20 cellular contexts compared by ENCODE assay signal in the genomic region with DNA sequence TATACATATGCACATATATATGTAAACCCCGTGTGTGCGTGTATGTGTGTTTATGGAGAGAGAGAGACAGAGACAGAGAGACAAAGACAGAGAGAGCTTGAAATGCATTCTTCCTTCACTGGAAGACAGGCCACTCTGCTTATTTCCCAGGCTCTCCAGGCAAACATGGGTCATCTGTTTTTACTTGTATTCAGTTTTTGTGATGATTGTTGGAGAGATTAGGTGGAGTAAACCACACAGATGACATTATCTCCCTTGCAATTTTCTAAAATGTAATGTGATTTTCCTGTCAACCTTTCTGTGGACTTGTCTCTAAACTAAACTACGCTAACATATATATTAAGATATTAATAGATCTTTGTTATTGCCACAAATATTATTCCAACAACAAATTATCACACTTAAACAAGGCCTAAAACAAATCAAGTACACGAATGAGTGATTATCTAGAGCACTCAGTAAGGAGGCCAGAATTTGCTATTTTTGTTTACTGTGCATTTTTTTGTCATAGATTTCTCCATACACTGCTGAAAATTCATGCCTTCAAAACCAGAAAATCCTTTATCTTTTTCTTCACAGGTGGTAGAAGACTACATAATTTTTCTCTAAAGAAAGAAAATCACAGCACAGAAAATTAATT.
DNase-seq lines count a peak whose midpoint lies in the region; ATAC-seq, FAIRE-seq and TF ChIP-seq lines count a peak whose summit lies in the region.
"Had no signal": no experiment of that assay in that cellular context is flagged by ENCODE, and none has a peak within 500 bp of the region (broad histone marks: within the 10 kb centered on the region; RNA-seq: fewer than 3 reads in every experiment).

No MANE protein-coding gene starts in this region.

- H3K9me3 ChIP-seq in A549 (no peaks in the 10 kb centered on the region), K562 (replicated peaks; ENCODE audit: control insufficient read depth, insufficient read depth, low read depth, low read length) (no peaks in the 10 kb centered on the region)

- CTCF ChIA-PET in A549 (lab: Yijun Ruan, JAX), result no interaction called here
- CTCF ChIA-PET in K562 (lab: Yijun Ruan, JAX; ENCODE audit: low intra/inter-chr PET ratio), result no interaction called here

- TF ChIP-seq POLR2A in A549 (IDR thresholded peaks at IDR 0.05; ENCODE audit: low read length) (no peak), K562 (conservative IDR thresholded peaks at IDR 0.05) (no peak), GM12891 (IDR thresholded peaks at IDR 0.05; ENCODE audit: low read depth, low read length) (no peak)

- TF ChIP-seq CTCF in A549 (IDR thresholded peaks at IDR 0.05), result no peak
- TF ChIP-seq CTCF in K562 (IDR thresholded peaks at IDR 0.05 in 2 of 3, conservative IDR thresholded peaks at IDR 0.05 in 1 of 3; ENCODE audit: insufficient read depth in 2 of 3, low read depth in 1 of 3, low read length in 3 of 3), result no peak

- H2AFZ ChIP-seq in K562 (ENCODE audit: low read depth, low read length), result no peak overlapping the region

- intact Hi-C loops in K562 (cut with micrococcal nuclease), result no loop called here

- H3K79me2 ChIP-seq in K562 (ENCODE audit: control insufficient read depth, insufficient read depth, low read length), result no peaks in the 10 kb centered on the region

- no peaks in the 10 kb centered on the region for H3K36me3 ChIP-seq in K562 (ENCODE audit: control insufficient read depth, insufficient read depth, low read length)
- H3K36me3 ChIP-seq: BLaER1 had no signal

- no peak for ATAC-seq in A549
- ATAC-seq in K562, result no peak
- no peak for ATAC-seq in GM19467 (IDR thresholded peaks at IDR 0.05; ENCODE audit: unreplicated experiment)
- no peak for ATAC-seq in HG03457 (IDR thresholded peaks at IDR 0.05; ENCODE audit: unreplicated experiment)
- ATAC-seq: CD8-positive, alpha-beta T cell; GM12878 had no signal

- H3K4me3 ChIP-seq in A549 (no peak overlapping the region), K562 (no peak overlapping the region)
- H3K4me3 ChIP-seq: BLaER1, GM12878 had no signal

- H3K9ac ChIP-seq in K562 (ENCODE audit: insufficient read depth in 1 of 2, low read depth in 2 of 2, low read length in 2 of 2), result no peak overlapping the region
- H3K9ac ChIP-seq: BLaER1 had no signal

- no TSS peak for BruUV-seq in K562 (replicated peaks; lab: Mats Ljungman, UMichigan)

- H3K27ac ChIP-seq in A549, result no peak overlapping the region
- H3K27ac ChIP-seq in K562 (ENCODE audit: extremely low read depth, low read depth, low read length), result no peak overlapping the region
- H3K27ac ChIP-seq: BLaER1 had no signal

- no peaks in the 10 kb centered on the region for H3K9me1 ChIP-seq in K562 (ENCODE audit: control insufficient read depth, insufficient read depth, low read length)

- H3K4me2 ChIP-seq in A549 (no peak overlapping the region), K562 (ENCODE audit: insufficient read depth, low read length) (no peak overlapping the region)
- H3K4me2 ChIP-seq: BLaER1 had no signal

- no peaks in the 10 kb centered on the region for H3K4me1 ChIP-seq in A549
- H3K4me1 ChIP-seq in K562 (replicated peaks in 1 of 2; ENCODE audit: control insufficient read depth in 2 of 2, insufficient read depth in 2 of 2, low read length in 2 of 2), result no peaks in the 10 kb centered on the region
- H3K4me1 ChIP-seq: BLaER1 had no signal

- H3K27me3 ChIP-seq in K562 (ENCODE audit: control insufficient read depth in 2 of 2, insufficient read depth in 2 of 2, low read length in 2 of 2), result no peaks in the 10 kb centered on the region
- H3K27me3 ChIP-seq: BLaER1 had no signal

- FAIRE-seq in A549 (lab: Jason Lieb, UNC) (no peak), K562 (lab: Jason Lieb, UNC) (no peak), GM12891 (lab: Jason Lieb, UNC) (no peak)
- FAIRE-seq: A204.1, GM12878, GM18507, H1, HTR-8/SVneo had no signal

- H4K20me1 ChIP-seq in K562 (replicated peaks; ENCODE audit: control insufficient read depth, insufficient read depth, low read length), result no peaks in the 10 kb centered on the region
- H4K20me1 ChIP-seq: BLaER1 had no signal

- POLR2A ChIA-PET in A549 (lab: Yijun Ruan, JAX) (no interaction called here), K562 (lab: Yijun Ruan, JAX) (no interaction called here)

- TF ChIP-seq EP300 in A549 (IDR thresholded peaks at IDR 0.05) (no peak), K562 (IDR thresholded peaks at IDR 0.05; ENCODE audit: low read length) (no peak)

- in situ Hi-C loops in G401 (cut with HindIII; ENCODE audit: low sequenced_read_pairs) (no loop called here), K562 (cut with MboI) (no loop called here)

- 22% methylated on average over 4 of the region's 4 CpGs for WGBS in A549 (ENCODE audit: missing lambda C conversion rate)
- WGBS in K562 (ENCODE audit: insufficient coverage, low coverage, missing lambda C conversion rate), result 2% methylated on average over 4 of the region's 4 CpGs

- no peak for TF ChIP-seq RAD21 in A549 (conservative IDR thresholded peaks at IDR 0.05 in 1 of 2, IDR thresholded peaks at IDR 0.05 in 1 of 2)
- no peak for TF ChIP-seq RAD21 in K562 (CRISPR knock-in tag; conservative IDR thresholded peaks at IDR 0.05 in 1 of 2, IDR thresholded peaks at IDR 0.05 in 1 of 2)

- DNase-seq in A549 (ENCODE audit: low read depth in 1 of 2, low spot score in 1 of 2) (no peak), G401 (ENCODE audit: low spot score) (peak; percentile 87), NCI-H69 (lab: John Stamatoyannopoulos, UW) (peak; percentile 12), K562 (ENCODE audit: extremely low read depth in 1 of 4, low spot score in 3 of 4) (no peak), pons (ENCODE audit: low spot score) (no peak), GM12891 (ENCODE audit: insufficient read length, low spot score) (no peak)
- DNase-seq: Calu3; CD8-positive, alpha-beta T cell; DMS79 treated with DMSO at 0.1 percent for 48 hours; H9; Kasumi-1; KG1 had no signal

TF ChIP-seq in A549, 52 proteins besides CTCF, POLR2A, EP300 and RAD21:
- TF ChIP-seq MAFK (IDR thresholded peaks at IDR 0.05; ENCODE audit: partially characterized antibody), result peak; percentile 23
- no peak for TF ChIP-seq HOXA7 (CRISPR knock-in tag; IDR thresholded peaks at IDR 0.05)
- no peak for TF ChIP-seq ZSCAN20 (CRISPR knock-in tag; IDR thresholded peaks at IDR 0.05)
- TF ChIP-seq JUN (IDR thresholded peaks at IDR 0.05), result no peak

TF ChIP-seq in K562, 482 proteins besides CTCF, POLR2A, EP300 and RAD21:
- TF ChIP-seq SMAD1 (IDR thresholded peaks at IDR 0.05; ENCODE audit: low read depth, low read length, partially characterized antibody) (no peak), ZNF316 (IDR thresholded peaks at IDR 0.05) (0 out of 2 replicates have a peak, but pooled peaks have one; percentile 27)

TF ChIP-seq in GM12891, 5 proteins besides CTCF, POLR2A, EP300 and RAD21:
- TF ChIP-seq POLR2AphosphoS5 (IDR thresholded peaks at IDR 0.05; ENCODE audit: low read depth, low read length) (no peak), SPI1 (IDR thresholded peaks at IDR 0.05; ENCODE audit: low read depth, low read length) (no peak), PAX5 (IDR thresholded peaks at IDR 0.05; ENCODE audit: insufficient read depth, low read length, severe bottlenecking) (no peak)
TF ChIP-seq in GM12891: peak in this region for 0.

Comparison
In these comparisons a context has a peak if more than half of its experiments do, and no peak if none do; other contexts are left out.
1. DNase-seq: peak in G401 (single experiment) and NCI-H69 (single experiment); none in A549 (0 of 2), K562 (0 of 4), pons (single experiment) and GM12891 (single experiment).